1 cellular context compared by ENCODE assay signal in genomic region chr1:193083365-193084088, GRCh38.
TF ChIP-seq lines count a peak whose summit lies in the region.

No MANE protein-coding gene starts in this region.

TF ChIP-seq in WTC11, 78 proteins besides CTCF, POLR2A, EP300 and RAD21 (continued from another document):
- TF ChIP-seq ATF2 (CRISPR knock-in tag; IDR thresholded peaks at IDR 0.05; ENCODE audit: borderline replicate concordance, low read depth) (no peak), RELA (CRISPR knock-in tag; IDR thresholded peaks at IDR 0.05; ENCODE audit: borderline replicate concordance) (no peak), NFATC4 (CRISPR knock-in tag; IDR thresholded peaks at IDR 0.05) (no peak), MLX (CRISPR knock-in tag; IDR thresholded peaks at IDR 0.05) (no peak), NR1H2 (CRISPR knock-in tag; IDR thresholded peaks at IDR 0.05) (no peak)
